Comparison of ENCODE assay signal across 20 cellular contexts in genomic region chr13:104256701-104257100, GRCh38.
A peak's percentile ranks its signal among the peaks of the same experiment; 100 is the strongest.
DNase-seq lines count a peak whose midpoint lies in the region; ATAC-seq and TF ChIP-seq lines count a peak whose summit lies in the region.
"Had no signal": no experiment of that assay in that cellular context is flagged by ENCODE, and none has a peak within 500 bp of the region (broad histone marks: within the 10 kb centered on the region; RNA-seq: fewer than 3 reads in every experiment).

No MANE protein-coding gene starts in this region.

- TF ChIP-seq CTCF in endodermal cell (conservative IDR thresholded peaks at IDR 0.05), result no peak
- TF ChIP-seq CTCF in CD8-positive, alpha-beta T cell (IDR thresholded peaks at IDR 0.05), result no peak

- H3K4me1 Mint-ChIP-seq in endodermal cell, result peaks cover 9% of the 10 kb centered on the region
- no peaks in the 10 kb centered on the region for H3K4me1 Mint-ChIP-seq in CD8-positive, alpha-beta T cell (ENCODE audit: low read depth)

- intact Hi-C loops in CD8-positive, alpha-beta T cell (cut with DNase I, micrococcal nuclease), result no loop called here

- peak overlapping the region; percentile 19 for H3K27ac ChIP-seq in endodermal cell (ENCODE audit: low read depth, low read length)
- no peak overlapping the region for H3K27ac ChIP-seq in CD8-positive, alpha-beta T cell (ENCODE audit: low read depth, low read length)
- H3K27ac ChIP-seq: C4-2B, SK-N-MC had no signal

- H3K27ac Mint-ChIP-seq in endodermal cell, result no peak overlapping the region
- H3K27ac Mint-ChIP-seq in CD8-positive, alpha-beta T cell, result no peak overlapping the region
- H3K27ac Mint-ChIP-seq: H9 had no signal

- H3K36me3 Mint-ChIP-seq in endodermal cell (ENCODE audit: low read depth), result no peaks in the 10 kb centered on the region
- no peaks in the 10 kb centered on the region for H3K36me3 Mint-ChIP-seq in CD8-positive, alpha-beta T cell

- H3K4me1 ChIP-seq in endodermal cell (ENCODE audit: control insufficient read depth, insufficient read depth, low read length), result no peaks in the 10 kb centered on the region
- no peaks in the 10 kb centered on the region for H3K4me1 ChIP-seq in CD8-positive, alpha-beta T cell (ENCODE audit: insufficient read depth, low read length)

- no peak overlapping the region for H3K4me3 ChIP-seq in endodermal cell (ENCODE audit: low read length)
- no peak overlapping the region for H3K4me3 ChIP-seq in CD8-positive, alpha-beta T cell (ENCODE audit: low read depth, low read length)
- H3K4me3 ChIP-seq: SK-N-MC had no signal

- H3K27me3 ChIP-seq in endodermal cell (ENCODE audit: control insufficient read depth, insufficient read depth, low read length, poor library complexity, severe bottlenecking), result no peaks in the 10 kb centered on the region
- no peaks in the 10 kb centered on the region for H3K27me3 ChIP-seq in CD8-positive, alpha-beta T cell (ENCODE audit: insufficient read depth, low read length)

- H3K9me3 Mint-ChIP-seq in endodermal cell, result no peaks in the 10 kb centered on the region
- H3K9me3 Mint-ChIP-seq in CD8-positive, alpha-beta T cell, result peaks cover 11% of the 10 kb centered on the region
- H3K9me3 Mint-ChIP-seq: H9 had no signal

- DNase-seq in NCI-H1694 (lab: John Stamatoyannopoulos, UW), result peak; percentile 93
- DNase-seq in NCI-H446 treated with DMSO at 0.1 percent for 48 hours (lab: John Stamatoyannopoulos, UW), result peak; percentile 79
- DNase-seq in endodermal cell, result no peak
- peak; percentile 15 for DNase-seq in pons (ENCODE audit: low spot score)
- no peak for DNase-seq in CD8-positive, alpha-beta T cell
- DNase-seq in NCI-H2029 (lab: John Stamatoyannopoulos, UW), result no peak
- DNase-seq in KBM-7, result no peak
- DNase-seq: ACHN, DND-41, GDM1, H9, IMR-90, Karpas-422, MM.1S, NCI-H187 treated with DMSO at 0.1 percent for 48 hours, NCI-H748 treated with DMSO at 0.1 percent for 48 hours, OCI-M1, SHP77 had no signal

- H3K27me3 Mint-ChIP-seq in endodermal cell (ENCODE audit: insufficient read depth), result no peaks in the 10 kb centered on the region
- H3K27me3 Mint-ChIP-seq in CD8-positive, alpha-beta T cell (ENCODE audit: low read depth), result no peaks in the 10 kb centered on the region

- in situ Hi-C loops in KBM-7 (cut with MboI; ENCODE audit: low pct_unique_long_range_greater_than_20kb, low sequenced_read_pairs), result no loop called here

- no peak overlapping the region for H3K9ac ChIP-seq in endodermal cell (ENCODE audit: extremely low read depth, low read length, poor library complexity, severe bottlenecking)

- CTCF ChIA-PET in CD8-positive, alpha-beta T cell (lab: Charles Lee), result no interaction called here

- 91% methylated on average over 3 of the region's 3 CpGs; no CpG with 5 or more reads in 1 of the 2 experiments for WGBS in endodermal cell (ENCODE audit: insufficient coverage in 1 of 2, insufficient read length in 1 of 2), 2 experiments

- H3K4me3 Mint-ChIP-seq in endodermal cell, result no peak overlapping the region
- no peak overlapping the region for H3K4me3 Mint-ChIP-seq in CD8-positive, alpha-beta T cell
- H3K4me3 Mint-ChIP-seq: H9 had no signal

- POLR2A ChIA-PET in CD8-positive, alpha-beta T cell (lab: Charles Lee), result no interaction called here

- ATAC-seq in CD8-positive, alpha-beta T cell, result no peak

- H3K36me3 ChIP-seq in endodermal cell (ENCODE audit: control insufficient read depth, insufficient read depth, low read length), result no peaks in the 10 kb centered on the region
- no peaks in the 10 kb centered on the region for H3K36me3 ChIP-seq in CD8-positive, alpha-beta T cell (ENCODE audit: insufficient read depth, low read length)

- H3K9me3 ChIP-seq in endodermal cell (ENCODE audit: control insufficient read depth, low read length), result no peaks in the 10 kb centered on the region
- no peaks in the 10 kb centered on the region for H3K9me3 ChIP-seq in CD8-positive, alpha-beta T cell (ENCODE audit: low read length)

Comparison
In these comparisons a context has a peak if more than half of its experiments do, and no peak if none do; other contexts are left out.
1. DNase-seq: peak in NCI-H1694 (single experiment), NCI-H446 treated with DMSO at 0.1 percent for 48 hours (single experiment) and pons (single experiment); none in endodermal cell (single experiment), CD8-positive, alpha-beta T cell (0 of 7), NCI-H2029 (single experiment) and KBM-7 (single experiment).